29 cellular contexts compared by ENCODE assay signal in genomic region chr21:42347601-42348327, GRCh38. TPM values are rescaled to one million over a fixed set of nuclear protein-coding genes. Genes with fewer than 3 reads are reported as not detected.
"Had no signal": no experiment of that assay in that cellular context is flagged by ENCODE, and none has a peak within 500 bp of the region (broad histone marks: within the 10 kb centered on the region; RNA-seq: fewer than 3 reads in every experiment).

No MANE protein-coding gene starts in this region.

- H3K27me3 ChIP-seq: pancreas, right atrium auricular region had no signal

- H3K9me3 ChIP-seq: esophagus squamous epithelium, pancreas, right atrium auricular region had no signal

- H3K36me3 ChIP-seq: esophagus squamous epithelium, pancreas, right atrium auricular region had no signal

- H3K4me3 ChIP-seq: esophagus squamous epithelium, pancreas, right atrium auricular region, smooth muscle cell had no signal

- DNase-seq: activated CD4-positive, alpha-beta T cell treated with anti-CD3 and anti-CD28 coated beads, Interleukin-2, amount 10 ng/mL, durations not matched to agents 24 days and 14 days; activated T-cell treated with anti-CD3 and anti-CD28 coated beads, Interleukin-2, amount 50 U/mL, for 1 hour; anterior cingulate cortex; effector CD8-positive, alpha-beta T cell; esophagus squamous epithelium; foreskin melanocyte; glutamatergic neuron; kidney; mammary epithelial cell; naive B cell; nephron progenitor cell; pancreas; stimulated activated CD4-positive, alpha-beta T cell treated with anti-CD3 and anti-CD28 coated beads, Interleukin-15, amount 100 ng/mL, for 24 hours; stimulated activated CD4-positive, alpha-beta T cell treated with anti-CD3 and anti-CD28 coated beads, Interleukin-2, amount 100 ng/mL, for 24 hours; stimulated activated naive CD4-positive, alpha-beta T cell; T-cell; trophoblast cell had no signal

- ATAC-seq: left colon, T-cell had no signal

- H3K27ac ChIP-seq: epithelial cell of prostate, esophagus squamous epithelium, pancreas, right atrium auricular region had no signal

- H3K4me1 ChIP-seq: esophagus squamous epithelium, pancreas, right atrium auricular region had no signal

RNA-seq across cellular contexts. Expression of gene TFF2, which starts 3.0 kb away (rescaled TPM):
- total RNA-seq: activated CD4-positive, alpha-beta memory T cell treated with anti-CD3 and anti-CD28 coated beads, Interleukin-2, amount 10 ng/mL, durations not matched to agents 7 days and 5 days; activated CD4-positive, alpha-beta T cell treated with anti-CD3 and anti-CD28 coated beads, Interleukin-2, amount 10 ng/mL, durations not matched to agents 24 days and 14 days; bronchial epithelial cell; dermis microvascular lymphatic vessel endothelial cell; kidney; liver; mammary epithelial cell; pulmonary artery endothelial cell; right atrium auricular region; SK-MEL-5; smooth muscle cell; T-helper 2 cell treated with Interferon-gamma antibody and Interleukin-4, amounts not matched to agents 100 ng/mL and 5 ng/mL, for 36 hours; temporal lobe had no signal

RNA-seq across cellular contexts. Expression of gene TFF1, which starts 18.6 kb away (rescaled TPM):
- total RNA-seq: activated CD4-positive, alpha-beta memory T cell treated with anti-CD3 and anti-CD28 coated beads, Interleukin-2, amount 10 ng/mL, durations not matched to agents 7 days and 5 days; activated CD4-positive, alpha-beta T cell treated with anti-CD3 and anti-CD28 coated beads, Interleukin-2, amount 10 ng/mL, durations not matched to agents 24 days and 14 days; bronchial epithelial cell; dermis microvascular lymphatic vessel endothelial cell; esophagus squamous epithelium; kidney; liver; mammary epithelial cell; pulmonary artery endothelial cell; right atrium auricular region; SK-MEL-5; T-helper 2 cell treated with Interferon-gamma antibody and Interleukin-4, amounts not matched to agents 100 ng/mL and 5 ng/mL, for 36 hours; temporal lobe had no signal

RNA-seq across cellular contexts. Expression of gene TFF3, which starts 32.6 kb away (rescaled TPM):
- total RNA-seq: activated CD4-positive, alpha-beta memory T cell treated with anti-CD3 and anti-CD28 coated beads, Interleukin-2, amount 10 ng/mL, durations not matched to agents 7 days and 5 days; activated CD4-positive, alpha-beta T cell treated with anti-CD3 and anti-CD28 coated beads, Interleukin-2, amount 10 ng/mL, durations not matched to agents 24 days and 14 days; mammary epithelial cell; pulmonary artery endothelial cell; smooth muscle cell; T-helper 2 cell treated with Interferon-gamma antibody and Interleukin-4, amounts not matched to agents 100 ng/mL and 5 ng/mL, for 36 hours; temporal lobe had no signal

RNA-seq across cellular contexts. Expression of gene TMPRSS3, which starts 48.1 kb away (rescaled TPM):
- total RNA-seq: pulmonary artery endothelial cell, smooth muscle cell, temporal lobe had no signal

RNA-seq across cellular contexts. Expression of gene UBASH3A, which starts 55.9 kb away (rescaled TPM):
- total RNA-seq: bronchial epithelial cell, dermis microvascular lymphatic vessel endothelial cell, mammary epithelial cell, pulmonary artery endothelial cell, SK-MEL-5, smooth muscle cell, temporal lobe had no signal
